7 cellular contexts compared by ENCODE assay signal in the genomic region with DNA sequence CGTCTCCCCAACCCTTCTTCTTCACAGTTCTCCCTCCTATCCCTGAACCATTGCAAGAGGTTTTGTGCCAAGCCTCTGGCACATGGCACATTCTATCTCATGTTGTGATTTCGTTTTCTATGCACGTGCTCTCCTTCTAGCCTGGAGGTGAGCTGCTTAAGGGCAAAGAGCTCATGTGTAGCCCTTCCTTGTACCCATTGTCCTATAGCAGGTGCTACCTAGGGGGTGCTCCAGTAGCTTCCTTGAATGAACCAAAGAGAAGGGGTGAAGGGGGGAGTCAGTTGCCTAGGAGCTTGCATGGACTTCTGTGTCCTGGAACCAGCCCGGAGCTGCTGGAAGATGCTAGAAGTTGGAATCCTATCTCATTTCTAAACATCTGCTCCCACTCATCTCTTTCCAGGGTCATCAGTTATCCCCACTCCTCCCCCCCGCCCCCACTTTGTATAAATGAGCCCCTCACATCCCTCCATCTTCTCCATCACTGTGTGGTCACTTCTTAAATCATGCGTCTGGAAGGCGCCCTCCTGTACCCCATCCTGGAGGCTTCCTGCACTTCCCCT. TPM values are rescaled to one million over a fixed set of nuclear protein-coding genes. Genes with fewer than 3 reads are reported as not detected.
DNase-seq lines count a peak whose midpoint lies in the region; ATAC-seq and TF ChIP-seq lines count a peak whose summit lies in the region.

No MANE protein-coding gene starts in this region.

- no peak for TF ChIP-seq CTCF in HCT116 (IDR thresholded peaks at IDR 0.05 in 2 of 3, conservative IDR thresholded peaks at IDR 0.05 in 1 of 3; ENCODE audit: borderline replicate concordance in 1 of 3, insufficient read depth in 1 of 3, low read depth in 2 of 3, low read length in 2 of 3)
- no peak for TF ChIP-seq CTCF in gastroesophageal sphincter (IDR thresholded peaks at IDR 0.05)
- TF ChIP-seq CTCF in smooth muscle cell (IDR thresholded peaks at IDR 0.05; ENCODE audit: borderline replicate concordance, insufficient read depth, poor library complexity, severe bottlenecking), result no peak

- CTCF ChIA-PET in HCT116 (lab: Charles Lee), result no interaction called here

- peak overlapping the region; percentile 52; the same call in 1 of the 2 replicates for H3K9ac ChIP-seq in HCT116 (ENCODE audit: low read length)
- H3K9ac ChIP-seq in smooth muscle cell (ENCODE audit: low read depth), result no peak overlapping the region

- H3K4me2 ChIP-seq in HCT116 (ENCODE audit: low read length), result peak overlapping the region; percentile 96
- H3K4me2 ChIP-seq in smooth muscle cell, result peak overlapping the region; percentile 100

- intact Hi-C loops in HCT116 (cut with micrococcal nuclease), result no loop called here

- 9 to 33% methylated on average over 3 to 6 of the region's 7 CpGs for WGBS in gastroesophageal sphincter (ENCODE audit: low coverage in 1 of 2), 2 donors
- WGBS in smooth muscle cell (ENCODE audit: low lambda C conversion rate), result 53% methylated on average over 7 of the region's 7 CpGs

- peaks cover 20% of the 10 kb centered on the region; the same call in 1 of the 2 replicates for H3K27me3 ChIP-seq in HCT116 (ENCODE audit: insufficient read depth, low read length)
- peaks cover 16% of the 10 kb centered on the region for H3K27me3 ChIP-seq in gastroesophageal sphincter
- H3K27me3 ChIP-seq in smooth muscle cell (ENCODE audit: low read depth), result peaks cover 29% of the 10 kb centered on the region

- no peaks in the 10 kb centered on the region for H4K20me1 ChIP-seq in HCT116 (ENCODE audit: insufficient read depth)
- no peaks in the 10 kb centered on the region for H4K20me1 ChIP-seq in smooth muscle cell (ENCODE audit: low read depth)

- peak; percentile 39 for ATAC-seq in HCT116
- ATAC-seq in gastroesophageal sphincter, result no peak
- no peak for ATAC-seq in HG03460 (IDR thresholded peaks at IDR 0.05; ENCODE audit: unreplicated experiment)
- ATAC-seq in HG03045 (IDR thresholded peaks at IDR 0.05; ENCODE audit: unreplicated experiment), result no peak

- H3K9me3 ChIP-seq in HCT116 (ENCODE audit: control insufficient read depth in 1 of 2, insufficient read depth in 1 of 2, low read depth in 1 of 2, low read length in 2 of 2), result no peaks in the 10 kb centered on the region
- no peaks in the 10 kb centered on the region for H3K9me3 ChIP-seq in gastroesophageal sphincter
- no peaks in the 10 kb centered on the region for H3K9me3 ChIP-seq in smooth muscle cell (replicated peaks; ENCODE audit: low read depth)

- RAD21 ChIA-PET in HCT116 (lab: Charles Lee; ENCODE audit: low non-redundant PET in 1 of 2, low total read pairs in 2 of 2, uncharacterized antibody in 2 of 2, unreplicated experiment in 2 of 2), result no interaction called here

- H3K36me3 ChIP-seq in HCT116 (ENCODE audit: control insufficient read depth in 1 of 2, insufficient read depth in 2 of 2, low read length in 2 of 2), result no peaks in the 10 kb centered on the region
- H3K36me3 ChIP-seq in gastroesophageal sphincter, result no peaks in the 10 kb centered on the region
- H3K36me3 ChIP-seq in smooth muscle cell (ENCODE audit: low read depth), result no peaks in the 10 kb centered on the region

- peak overlapping the region; percentile 63 to 69 for H3K4me3 ChIP-seq in HCT116 (replicated peaks in 1 of 2; ENCODE audit: low read depth in 1 of 2, low read length in 2 of 2)
- H3K4me3 ChIP-seq in gastroesophageal sphincter, result peak overlapping the region; percentile 65 to 76
- H3K4me3 ChIP-seq in smooth muscle cell, result peak overlapping the region; percentile 83

- no peak overlapping the region for H2AFZ ChIP-seq in HCT116 (ENCODE audit: low read depth, low read length, poor library complexity, severe bottlenecking)
- H2AFZ ChIP-seq in smooth muscle cell (ENCODE audit: low read depth), result peak overlapping the region; percentile 89

- TF ChIP-seq EP300 in gastroesophageal sphincter (IDR thresholded peaks at IDR 0.05), result no peak

- TF ChIP-seq POLR2A in HCT116 (IDR thresholded peaks at IDR 0.05; ENCODE audit: borderline replicate concordance, extremely low read depth, insufficient read depth, insufficient read length) (no peak), gastroesophageal sphincter (IDR thresholded peaks at IDR 0.05) (no peak)

- DNase-seq in HCT116 (ENCODE audit: low read depth, low spot score) (no peak), SW480 (ENCODE audit: low spot score) (peak; percentile 9), smooth muscle cell (lab: John Stamatoyannopoulos, UW; ENCODE audit: unreplicated experiment) (no peak), ecto neural progenitor cell (ENCODE audit: low spot score) (no peak)

- H3K79me2 ChIP-seq in HCT116 (ENCODE audit: insufficient read depth, low read length) (no peaks in the 10 kb centered on the region), smooth muscle cell (ENCODE audit: low read depth) (no peaks in the 10 kb centered on the region)

- H3K4me1 ChIP-seq in HCT116 (ENCODE audit: control insufficient read depth in 1 of 2, insufficient read depth in 2 of 2, low read length in 2 of 2) (peaks cover 3 to 17% of the 10 kb centered on the region in 2 experiments; a peak in 3 of 4 replicates), gastroesophageal sphincter (peaks cover 0 to 39% (median 3%) of the 10 kb centered on the region in 3 donors), smooth muscle cell (ENCODE audit: low read depth) (peaks cover 5% of the 10 kb centered on the region)

- BruUV-seq in HCT116 (replicated peaks; lab: Mats Ljungman, UMichigan), result no TSS peak

- no peaks in the 10 kb centered on the region for H3K9me2 ChIP-seq in HCT116 (ENCODE audit: insufficient read depth)

- no peak for TF ChIP-seq RAD21 in HCT116 (IDR thresholded peaks at IDR 0.05; ENCODE audit: low read depth)

- POLR2A ChIA-PET in HCT116 (lab: Charles Lee), result no interaction called here

- H3F3A ChIP-seq in smooth muscle cell (ENCODE audit: low read depth), result peaks cover 18% of the 10 kb centered on the region

- no peak overlapping the region for H3K27ac ChIP-seq in HCT116 (ENCODE audit: low read depth, low read length)
- H3K27ac ChIP-seq in gastroesophageal sphincter, result peak overlapping the region in 3 of 4 donors; percentile 87 to 89 (median 88)
- H3K27ac ChIP-seq in smooth muscle cell (ENCODE audit: low read depth), result no peak overlapping the region

TF ChIP-seq in HCT116, 20 proteins besides CTCF, POLR2A, EP300 and RAD21:
- TF ChIP-seq SRF (IDR thresholded peaks at IDR 0.05; ENCODE audit: low read depth) (no peak), SP1 (IDR thresholded peaks at IDR 0.05; ENCODE audit: low read depth) (no peak)

RNA-seq across cellular contexts. Expression of gene DISC1, which starts 0.5 kb away (rescaled TPM):
- total RNA-seq in HCT116 (2021; ENCODE audit: unreplicated experiment) (1.8 TPM), gastroesophageal sphincter (1 to 10 TPM; 4.4 to 9.8 (median 6.8) TPM), smooth muscle cell (2.8 and 4.3 TPM in 2 replicates)
- 0.27 and 0.35 TPM in 2 replicates for polyA plus RNA-seq in HCT116 (2012)
- 0.86 and 0.89 TPM in 2 replicates for polyA plus RNA-seq in smooth muscle cell

Comparison
In these comparisons a context has a peak if more than half of its experiments do, and no peak if none do; other contexts are left out.
1. H3K27ac ChIP-seq: peak in gastroesophageal sphincter (3 of 4); none in HCT116 (single experiment) and smooth muscle cell (single experiment).
2. Peak in every context shown above with its lines, with median percentiles within 50 percentile points of each other: H3K4me3 ChIP-seq.